ENCODE assay signal across 3 cellular contexts in genomic region chr3:107691984-107692383, GRCh38.
DNase-seq lines count a peak whose midpoint lies in the region; ATAC-seq and TF ChIP-seq lines count a peak whose summit lies in the region.
"Not testable (repeated sequence)": the region's sequence is repeated elsewhere in the genome, so short reads cannot be mapped to it uniquely, and the experiment has no call there.

No MANE protein-coding gene starts in this region.

- not testable (repeated sequence) for H3K4me3 Mint-ChIP-seq in WTC11; glutamatergic neuron (ENCODE audit: unreplicated experiment)

- not testable (repeated sequence) for H3K27ac Mint-ChIP-seq in WTC11
- H3K27ac Mint-ChIP-seq in glutamatergic neuron (ENCODE audit: unreplicated experiment), result peak overlapping the region; percentile 43

- POLR2A ChIA-PET in HEK293 (lab: Yijun Ruan, JAX); WTC11 (lab: Charles Lee): not testable (repeated sequence)

- not testable (repeated sequence) for TF ChIP-seq CTCF in HEK293 (tag by site-specific recombination; IDR thresholded peaks at IDR 0.05); WTC11 (IDR thresholded peaks at IDR 0.05); glutamatergic neuron (IDR thresholded peaks at IDR 0.05; ENCODE audit: partially characterized antibody, unreplicated experiment)

- H3K9me3 ChIP-seq in HEK293 (ENCODE audit: control insufficient read depth, insufficient read depth, low read depth, low read length), result not testable (repeated sequence)

- not testable (repeated sequence) for H3K27ac ChIP-seq in HEK293 (ENCODE audit: extremely low read depth, low read depth, low read length)

- not testable (repeated sequence) for H3K36me3 Mint-ChIP-seq in WTC11; glutamatergic neuron (ENCODE audit: unreplicated experiment)

- H3K4me3 ChIP-seq in HEK293 (ENCODE audit: low read depth, low read length), result not testable (repeated sequence)

- ATAC-seq in WTC11, result not testable (repeated sequence)

- not testable (repeated sequence) for H3K36me3 ChIP-seq in HEK293 (ENCODE audit: control insufficient read depth in 2 of 2, insufficient read depth in 1 of 2, low read length in 2 of 2)

- not testable (repeated sequence) for H3K4me1 ChIP-seq in HEK293 (ENCODE audit: control insufficient read depth, insufficient read depth, low read length)

- not testable (repeated sequence) for H3K27me3 Mint-ChIP-seq in WTC11 (ENCODE audit: low read depth); glutamatergic neuron (ENCODE audit: unreplicated experiment)

- not testable (repeated sequence) for DNase-seq in WTC11 (ENCODE audit: low spot score); glutamatergic neuron

- H3K4me1 Mint-ChIP-seq in WTC11, result peaks cover 13% of the 10 kb centered on the region
- not testable (repeated sequence) for H3K4me1 Mint-ChIP-seq in glutamatergic neuron (ENCODE audit: low read depth, unreplicated experiment)

- CTCF ChIA-PET in HEK293 (lab: Yijun Ruan, JAX) (interaction anchor here (1.0 kb wide), 1 partner anchor 15 kb away, joined by 3 read pairs; no protein-coding TSS in a partner anchor), WTC11 (lab: Charles Lee) (interaction anchor here (1.9 kb wide), 1 partner anchor 16 kb away, joined by 19 read pairs; no protein-coding TSS in a partner anchor)

- not testable (repeated sequence) for H3K9me3 Mint-ChIP-seq in WTC11; glutamatergic neuron (ENCODE audit: unreplicated experiment)

TF ChIP-seq in HEK293, 187 proteins besides CTCF, POLR2A, EP300 and RAD21:
- peak; percentile 57; the same call in 1 of the 2 replicates for TF ChIP-seq ZNF394 (tag by site-specific recombination; IDR thresholded peaks at IDR 0.05; ENCODE audit: borderline replicate concordance)
- TF ChIP-seq ZNF555 (tag by site-specific recombination; conservative IDR thresholded peaks at IDR 0.05), result peak; percentile 27
- TF ChIP-seq ZBTB8A (tag by site-specific recombination; IDR thresholded peaks at IDR 0.05), result peak; percentile 33; the same call in 1 of the 2 replicates
- peak; percentile 45 for TF ChIP-seq ZNF426 (tag by site-specific recombination; IDR thresholded peaks at IDR 0.05)
- TF ChIP-seq ZNF623 (tag by site-specific recombination; IDR thresholded peaks at IDR 0.05), result 0 out of 2 replicates have a peak, but pooled peaks have one; percentile 26
- peak; percentile 38; the same call in 1 of the 2 replicates for TF ChIP-seq ZBTB11 (tag by site-specific recombination; conservative IDR thresholded peaks at IDR 0.05; ENCODE audit: low read depth)
TF ChIP-seq in HEK293: peak in this region for 6; not testable (repeated sequence) for 181.

TF ChIP-seq in WTC11, 78 proteins besides CTCF, POLR2A, EP300 and RAD21:
- 0 out of 2 replicates have a peak, but pooled peaks have one; percentile 53 for TF ChIP-seq HMGA2 (CRISPR knock-in tag; IDR thresholded peaks at IDR 0.05)
